ENCODE assay signal across 10 cellular contexts in the genomic region with DNA sequence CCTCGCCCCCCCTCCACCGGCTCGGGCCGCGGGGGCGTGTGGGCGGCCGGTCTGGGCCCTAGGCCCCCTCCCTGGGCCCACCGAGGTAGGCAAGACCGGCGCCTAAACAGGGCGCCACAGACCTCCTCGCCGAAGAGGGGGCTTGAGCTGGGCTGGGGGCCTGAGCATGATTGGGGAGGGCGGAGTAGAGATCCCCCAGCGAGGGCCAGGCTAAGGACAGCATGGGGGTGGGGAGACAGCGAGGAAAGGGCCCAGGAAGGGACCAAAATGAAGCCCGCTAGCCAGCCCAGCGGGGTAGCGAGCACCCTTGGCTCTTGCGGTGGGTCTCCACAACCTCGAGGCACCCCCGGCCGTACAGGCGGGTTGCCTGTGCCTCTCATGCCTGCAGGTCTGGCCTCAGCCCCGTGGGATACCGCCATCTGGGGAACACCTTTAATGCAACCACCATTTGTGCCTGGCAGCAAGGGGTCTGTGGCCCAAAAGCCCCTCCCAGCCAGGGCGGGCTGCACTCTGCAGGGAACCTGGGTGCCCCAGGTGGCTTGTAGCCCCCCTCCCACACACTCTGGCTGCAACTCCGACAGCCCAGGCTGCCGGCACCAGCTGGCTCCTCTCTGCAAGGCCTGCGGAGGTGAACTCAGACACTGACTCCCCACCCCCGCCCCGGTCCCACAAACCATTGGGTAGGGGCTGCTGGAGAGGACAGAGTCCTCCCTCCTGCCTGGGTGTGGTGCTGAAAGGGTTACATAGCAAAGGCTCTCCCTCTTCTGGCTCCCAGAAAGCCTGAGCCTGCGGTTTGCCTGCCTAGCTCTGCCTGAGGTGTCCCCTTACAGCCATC.
DNase-seq lines count a peak whose midpoint lies in the region; ATAC-seq and TF ChIP-seq lines count a peak whose summit lies in the region.
"Had no signal": no experiment of that assay in that cellular context is flagged by ENCODE, and none has a peak within 500 bp of the region (broad histone marks: within the 10 kb centered on the region; RNA-seq: fewer than 3 reads in every experiment).

No MANE protein-coding gene starts in this region.

- TF ChIP-seq POLR2A in gastrocnemius medialis (IDR thresholded peaks at IDR 0.05), result no peak

- peaks cover 33% of the 10 kb centered on the region for H3K27me3 Mint-ChIP-seq in activated CD4-positive, alpha-beta memory T cell treated with anti-CD3 and anti-CD28 coated beads, Interleukin-2, amount 10 ng/mL, durations not matched to agents 7 days and 5 days
- peaks cover 33% of the 10 kb centered on the region for H3K27me3 Mint-ChIP-seq in activated T-helper 2 cell treated with anti-CD3 and anti-CD28 coated beads, Interferon-gamma antibody, Interleukin-2, Interleukin-4, amounts not matched to agents 10 μg/mL and 5 μg/mL and 100 μg/mL, durations not matched to agents 14 hours and 24 hours and 36 hours (ENCODE audit: low read depth)

- H3K9me3 Mint-ChIP-seq in activated CD4-positive, alpha-beta memory T cell treated with anti-CD3 and anti-CD28 coated beads, Interleukin-2, amount 10 ng/mL, durations not matched to agents 7 days and 5 days, result no peaks in the 10 kb centered on the region
- no peaks in the 10 kb centered on the region for H3K9me3 Mint-ChIP-seq in activated T-helper 2 cell treated with anti-CD3 and anti-CD28 coated beads, Interferon-gamma antibody, Interleukin-2, Interleukin-4, amounts not matched to agents 10 μg/mL and 5 μg/mL and 100 μg/mL, durations not matched to agents 14 hours and 24 hours and 36 hours
- H3K9me3 Mint-ChIP-seq: activated T-cell treated with anti-CD3 and anti-CD28 coated beads, Interleukin-2, amount 50 U/mL, for 72 hours; immature natural killer cell had no signal

- H3K27ac ChIP-seq in iPS DF 6.9 (ENCODE audit: low read length), result no peak overlapping the region
- H3K27ac ChIP-seq in gastrocnemius medialis, result peak overlapping the region in 1 of 4 donors; percentile 1

- POLR2A ChIA-PET in activated CD4-positive, alpha-beta memory T cell treated with anti-CD3 and anti-CD28 coated beads, Interleukin-2, amount 10 ng/mL, durations not matched to agents 7 days and 5 days (lab: Charles Lee), result interaction anchor here (0.5 kb wide), 1 partner anchor 37 kb away, joined by 3 read pairs; no protein-coding TSS in a partner anchor

- H3K36me3 Mint-ChIP-seq in activated CD4-positive, alpha-beta memory T cell treated with anti-CD3 and anti-CD28 coated beads, Interleukin-2, amount 10 ng/mL, durations not matched to agents 7 days and 5 days (ENCODE audit: low read depth), result no peaks in the 10 kb centered on the region
- no peaks in the 10 kb centered on the region for H3K36me3 Mint-ChIP-seq in activated T-helper 2 cell treated with anti-CD3 and anti-CD28 coated beads, Interferon-gamma antibody, Interleukin-2, Interleukin-4, amounts not matched to agents 10 μg/mL and 5 μg/mL and 100 μg/mL, durations not matched to agents 14 hours and 24 hours and 36 hours (ENCODE audit: low read depth)
- H3K36me3 Mint-ChIP-seq: immature natural killer cell had no signal

- intact Hi-C loops in gastrocnemius medialis (cut with DNase I; ENCODE audit: low total_unique reads), result loop anchor here (2.0 to 5.0 kb wide), 2 partner anchors 43 to 64 kb away; no protein-coding TSS in a partner anchor
- intact Hi-C loops in activated T-helper 2 cell treated with anti-CD3 and anti-CD28 coated beads, Interferon-gamma antibody, Interleukin-2, Interleukin-4, amounts not matched to agents 10 μg/mL and 5 μg/mL and 100 μg/mL, durations not matched to agents 14 hours and 24 hours and 36 hours (cut with micrococcal nuclease), result no loop called here

- H3K36me3 ChIP-seq in iPS DF 6.9 (ENCODE audit: control insufficient read depth, insufficient read depth, low read length) (no peaks in the 10 kb centered on the region), gastrocnemius medialis (no peaks in the 10 kb centered on the region)

- H3K4me1 Mint-ChIP-seq in activated CD4-positive, alpha-beta memory T cell treated with anti-CD3 and anti-CD28 coated beads, Interleukin-2, amount 10 ng/mL, durations not matched to agents 7 days and 5 days, result peaks cover 4% of the 10 kb centered on the region
- H3K4me1 Mint-ChIP-seq in activated T-helper 2 cell treated with anti-CD3 and anti-CD28 coated beads, Interferon-gamma antibody, Interleukin-2, Interleukin-4, amounts not matched to agents 10 μg/mL and 5 μg/mL and 100 μg/mL, durations not matched to agents 14 hours and 24 hours and 36 hours (ENCODE audit: low read depth), result no peaks in the 10 kb centered on the region

- TF ChIP-seq CTCF in GM12875 (IDR thresholded peaks at IDR 0.05; ENCODE audit: borderline replicate concordance, insufficient read depth, low read depth, low read length), result no peak
- no peak for TF ChIP-seq CTCF in gastrocnemius medialis (IDR thresholded peaks at IDR 0.05 in 4 of 5, conservative IDR thresholded peaks at IDR 0.05 in 1 of 5)

- no peak overlapping the region for H3K4me3 Mint-ChIP-seq in activated CD4-positive, alpha-beta memory T cell treated with anti-CD3 and anti-CD28 coated beads, Interleukin-2, amount 10 ng/mL, durations not matched to agents 7 days and 5 days
- H3K4me3 Mint-ChIP-seq in activated T-helper 2 cell treated with anti-CD3 and anti-CD28 coated beads, Interferon-gamma antibody, Interleukin-2, Interleukin-4, amounts not matched to agents 10 μg/mL and 5 μg/mL and 100 μg/mL, durations not matched to agents 14 hours and 24 hours and 36 hours (ENCODE audit: low read depth), result no peak overlapping the region
- H3K4me3 Mint-ChIP-seq: activated T-cell treated with anti-CD3 and anti-CD28 coated beads, Interleukin-2, amount 50 U/mL, for 72 hours had no signal

- peaks cover 5% of the 10 kb centered on the region for H3K4me1 ChIP-seq in iPS DF 6.9 (ENCODE audit: control insufficient read depth, insufficient read depth, low read length)
- H3K4me1 ChIP-seq in gastrocnemius medialis, result peaks cover 12 to 26% of the 10 kb centered on the region in 2 donors

- no peaks in the 10 kb centered on the region for H3K9me3 ChIP-seq in iPS DF 6.9 (ENCODE audit: control insufficient read depth, insufficient read depth, low read length)
- no peaks in the 10 kb centered on the region for H3K9me3 ChIP-seq in gastrocnemius medialis

- no peak overlapping the region for H3K27ac Mint-ChIP-seq in activated CD4-positive, alpha-beta memory T cell treated with anti-CD3 and anti-CD28 coated beads, Interleukin-2, amount 10 ng/mL, durations not matched to agents 7 days and 5 days
- H3K27ac Mint-ChIP-seq in activated T-helper 2 cell treated with anti-CD3 and anti-CD28 coated beads, Interferon-gamma antibody, Interleukin-2, Interleukin-4, amounts not matched to agents 10 μg/mL and 5 μg/mL and 100 μg/mL, durations not matched to agents 14 hours and 24 hours and 36 hours, result no peak overlapping the region
- H3K27ac Mint-ChIP-seq: activated T-cell treated with anti-CD3 and anti-CD28 coated beads, Interleukin-2, amount 50 U/mL, for 72 hours; immature natural killer cell had no signal

- peak overlapping the region; percentile 41 for H3K4me3 ChIP-seq in GM12875 (ENCODE audit: low read depth, low read length)
- H3K4me3 ChIP-seq in iPS DF 6.9 (ENCODE audit: low read length), result peak overlapping the region; percentile 56; the same call in 1 of the 2 replicates
- H3K4me3 ChIP-seq in gastrocnemius medialis, result peak overlapping the region; percentile 53 to 76 (median 62)

- peaks cover 48% of the 10 kb centered on the region for H3K27me3 ChIP-seq in iPS DF 6.9 (ENCODE audit: control insufficient read depth, insufficient read depth, low read length)
- no peaks in the 10 kb centered on the region for H3K27me3 ChIP-seq in gastrocnemius medialis

- ATAC-seq in gastrocnemius medialis (peak; percentile 7 to 49), GM18907 (IDR thresholded peaks at IDR 0.05; ENCODE audit: unreplicated experiment) (no peak)

- CTCF ChIA-PET in activated CD4-positive, alpha-beta memory T cell treated with anti-CD3 and anti-CD28 coated beads, Interleukin-2, amount 10 ng/mL, durations not matched to agents 7 days and 5 days (lab: Charles Lee), result no interaction called here

- in situ Hi-C loops in gastrocnemius medialis (cut with MboI; ENCODE audit: low sequenced_read_pairs in 4 of 4), result no loop called here

- DNase-seq in SW480 (ENCODE audit: low spot score) (peak; percentile 71), iPS DF 6.9 (ENCODE audit: low read depth, low spot score) (no peak), gastrocnemius medialis (no peak)
- no peak for DNase-seq in activated CD4-positive, alpha-beta memory T cell treated with anti-CD3 and anti-CD28 coated beads, Interleukin-2, amount 10 ng/mL, durations not matched to agents 7 days and 5 days
- no peak for DNase-seq in stimulated activated CD4-positive, alpha-beta T cell treated with anti-CD3 and anti-CD28 coated beads, Interleukin-2, amount 100 ng/mL, for 48 hours
- no peak for DNase-seq in activated T-helper 2 cell treated with anti-CD3 and anti-CD28 coated beads, Interferon-gamma antibody, Interleukin-2, Interleukin-4, amounts not matched to agents 10 μg/mL and 5 μg/mL and 100 μg/mL, durations not matched to agents 14 hours and 24 hours and 36 hours (ENCODE audit: low spot score)

- WGBS in iPS DF 6.9 (ENCODE audit: insufficient coverage, insufficient read length), result no CpG with 5 or more reads among the region's 34 CpGs
